1 cellular context compared by ENCODE assay signal in genomic region chr19:47112664-47113445, GRCh38.
TF ChIP-seq lines count a peak whose summit lies in the region.

No MANE protein-coding gene starts in this region.

TF ChIP-seq in SK-N-SH, 30 proteins besides CTCF, POLR2A, EP300 and RAD21 (continued from another document):
- no peak for TF ChIP-seq RXRA (IDR thresholded peaks at IDR 0.05; ENCODE audit: borderline replicate concordance, low read depth)
- TF ChIP-seq TAF1 (IDR thresholded peaks at IDR 0.05; ENCODE audit: borderline replicate concordance, low read depth, low read length) = peak; percentile 85; the same call in 1 of the 2 replicates
- 0 out of 2 replicates have a peak, but pooled peaks have one; percentile 40 for TF ChIP-seq MEF2A (IDR thresholded peaks at IDR 0.05; ENCODE audit: borderline replicate concordance, low read depth)
- no peak; the same call in 1 of the 2 replicates for TF ChIP-seq ELF1 (IDR thresholded peaks at IDR 0.05)
- TF ChIP-seq RCOR1 (IDR thresholded peaks at IDR 0.05; ENCODE audit: low read length) = no peak
- no peak for TF ChIP-seq NFIC (IDR thresholded peaks at IDR 0.05; ENCODE audit: borderline replicate concordance)
- peak; percentile 90; the same call in 1 of the 2 replicates for TF ChIP-seq USF2 (IDR thresholded peaks at IDR 0.05; ENCODE audit: borderline replicate concordance, low read depth, low read length)
- no peak for TF ChIP-seq SMC3 (IDR thresholded peaks at IDR 0.05; ENCODE audit: low read depth, low read length)
- no peak for TF ChIP-seq EZH2phosphoT487 (IDR thresholded peaks at IDR 0.05; ENCODE audit: borderline replicate concordance, low read depth)
- TF ChIP-seq TCF12 (IDR thresholded peaks at IDR 0.05) = 0 out of 2 replicates have a peak, but pooled peaks have one; percentile 6
- peak; percentile 95 for TF ChIP-seq USF1 (IDR thresholded peaks at IDR 0.05; ENCODE audit: borderline replicate concordance, low read depth)
- no peak for TF ChIP-seq IRF3 (IDR thresholded peaks at IDR 0.05; ENCODE audit: low read depth, low read length)
- peak; percentile 63; the same call in 1 of the 2 replicates for TF ChIP-seq SIN3A (IDR thresholded peaks at IDR 0.05; ENCODE audit: borderline replicate concordance, low read depth, low read length)
- no peak; the same call in 1 of the 2 replicates for TF ChIP-seq PBX3 (IDR thresholded peaks at IDR 0.05)
- TF ChIP-seq GATA2 (CRISPR knock-in tag; IDR thresholded peaks at IDR 0.05) = no peak
- no peak for TF ChIP-seq JUND (IDR thresholded peaks at IDR 0.05)
TF ChIP-seq in SK-N-SH: peak in this region for 14.
